Comparison of ENCODE assay signal across 6 cellular contexts in the genomic region with DNA sequence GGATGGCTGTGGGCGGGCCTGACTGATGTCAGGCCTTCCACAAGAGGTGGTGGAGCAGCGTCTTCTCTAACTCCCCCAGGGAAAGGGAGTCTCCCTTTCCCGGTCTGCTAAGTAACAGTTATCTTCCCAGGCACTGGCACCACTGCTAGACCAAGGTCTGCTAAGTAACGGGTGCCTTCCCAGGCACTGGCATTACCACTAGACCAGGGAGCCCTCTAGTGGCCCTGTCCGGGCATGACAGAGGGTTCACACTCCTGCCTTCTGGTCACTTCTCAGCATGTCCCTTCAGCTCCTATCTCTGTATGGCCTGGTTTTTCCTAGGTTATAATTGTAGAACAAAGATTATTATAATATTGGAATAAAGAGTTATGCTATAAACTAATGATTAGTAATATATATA. TPM values are rescaled to one million over a fixed set of nuclear protein-coding genes. Genes with fewer than 3 reads are reported as not detected.
DNase-seq lines count a peak whose midpoint lies in the region; ATAC-seq, FAIRE-seq and TF ChIP-seq lines count a peak whose summit lies in the region.
"Not testable (repeated sequence)": the region's sequence is repeated elsewhere in the genome, so short reads cannot be mapped to it uniquely, and the experiment has no call there.

No MANE protein-coding gene starts in this region.

- H3K9me3 Mint-ChIP-seq in activated CD4-positive, alpha-beta memory T cell treated with anti-CD3 and anti-CD28 coated beads, Interleukin-2, amount 10 ng/mL, durations not matched to agents 7 days and 5 days, result not testable (repeated sequence)

- not testable (repeated sequence) for H3K4me3 ChIP-seq in endothelial cell of umbilical vein (replicated peaks in 1 of 3; ENCODE audit: insufficient read depth in 1 of 3, low read depth in 1 of 3, low read length in 3 of 3); prostate gland

- peaks cover 37% of the 10 kb centered on the region for H3K36me3 Mint-ChIP-seq in activated CD4-positive, alpha-beta memory T cell treated with anti-CD3 and anti-CD28 coated beads, Interleukin-2, amount 10 ng/mL, durations not matched to agents 7 days and 5 days (ENCODE audit: low read depth)

- H3K9ac ChIP-seq in endothelial cell of umbilical vein (replicated peaks; ENCODE audit: extremely low read depth, insufficient read depth, low read length), result not testable (repeated sequence)

- dilution Hi-C loops in endothelial cell of umbilical vein (cut with MboI; ENCODE audit: extremely low pct_ligation_motif_present, low sequenced_read_pairs), result not testable (repeated sequence)

- WGBS in prostate gland, result 0% methylated on average over 1 of the region's 5 CpGs

- not testable (repeated sequence) for H3K4me2 ChIP-seq in endothelial cell of umbilical vein (ENCODE audit: insufficient read depth, low read length)

- not testable (repeated sequence) for H3K36me3 ChIP-seq in endothelial cell of umbilical vein (ENCODE audit: control insufficient read depth in 2 of 2, extremely low read depth in 1 of 2, insufficient read depth in 2 of 2, low read length in 2 of 2); prostate gland

- not testable (repeated sequence) for H3K27me3 ChIP-seq in endothelial cell of umbilical vein (ENCODE audit: control insufficient read depth in 2 of 2, insufficient read depth in 2 of 2, low read length in 2 of 2); prostate gland (replicated peaks; ENCODE audit: insufficient read depth)

- TF ChIP-seq CTCF in endothelial cell of umbilical vein (IDR thresholded peaks at IDR 0.05; ENCODE audit: extremely low read depth in 1 of 2, insufficient read depth in 1 of 2, low read depth in 1 of 2, low read length in 2 of 2) (peak in 1 of 2 donors; percentile 46), prostate gland (IDR thresholded peaks at IDR 0.05) (peak in 3 of 4 experiments; percentile 17 to 54 (median 38))

- not testable (repeated sequence) for H3K9me3 ChIP-seq in endothelial cell of umbilical vein (replicated peaks; ENCODE audit: control insufficient read depth, insufficient read depth, low read length); prostate gland

- BruUV-seq in endothelial cell of umbilical vein (replicated peaks; lab: Mats Ljungman, UMichigan), result not testable (repeated sequence)

- intact Hi-C loops in endothelial cell of umbilical vein (cut with micrococcal nuclease), result loop anchor here (2.0 kb wide), 1 partner anchor 127 kb away; no protein-coding TSS in a partner anchor
- intact Hi-C loops in prostate gland (cut with DNase I), result not testable (repeated sequence)

- H3K27ac ChIP-seq in endothelial cell of umbilical vein (ENCODE audit: insufficient read depth, low read depth, low read length); prostate gland: not testable (repeated sequence)

- peak overlapping the region; percentile 81 for H3K4me3 Mint-ChIP-seq in activated CD4-positive, alpha-beta memory T cell treated with anti-CD3 and anti-CD28 coated beads, Interleukin-2, amount 10 ng/mL, durations not matched to agents 7 days and 5 days

- H2AFZ ChIP-seq in endothelial cell of umbilical vein (ENCODE audit: low read depth, low read length), result not testable (repeated sequence)

- not testable (repeated sequence) for H4K20me1 ChIP-seq in endothelial cell of umbilical vein (replicated peaks; ENCODE audit: control insufficient read depth, extremely low read depth, insufficient read depth, low read length)

- DNase-seq in Ammon's horn (ENCODE audit: low spot score) (peak; percentile 61), NCI-H2196 (lab: John Stamatoyannopoulos, UW; ENCODE audit: unreplicated experiment) (peak; percentile 68), endothelial cell of umbilical vein (ENCODE audit: low read depth, low spot score) (peak; percentile 41), prostate gland (ENCODE audit: low spot score) (peak; percentile 80)
- peak; percentile 86 for DNase-seq in activated CD4-positive, alpha-beta memory T cell treated with anti-CD3 and anti-CD28 coated beads, Interleukin-2, amount 10 ng/mL, durations not matched to agents 7 days and 5 days

- peaks cover 54% of the 10 kb centered on the region for H3K4me1 Mint-ChIP-seq in activated CD4-positive, alpha-beta memory T cell treated with anti-CD3 and anti-CD28 coated beads, Interleukin-2, amount 10 ng/mL, durations not matched to agents 7 days and 5 days

- H3K9me1 ChIP-seq in endothelial cell of umbilical vein (replicated peaks; ENCODE audit: control insufficient read depth, extremely low read depth, insufficient read depth, low read length), result not testable (repeated sequence)

- not testable (repeated sequence) for H3K4me1 ChIP-seq in endothelial cell of umbilical vein (ENCODE audit: control insufficient read depth, extremely low read depth, insufficient read depth, low read length); prostate gland (replicated peaks)

- peak; percentile 92 for FAIRE-seq in endothelial cell of umbilical vein (lab: Jason Lieb, UNC)

- CTCF ChIA-PET in activated CD4-positive, alpha-beta memory T cell treated with anti-CD3 and anti-CD28 coated beads, Interleukin-2, amount 10 ng/mL, durations not matched to agents 7 days and 5 days (lab: Charles Lee), result interaction anchor here (0.6 to 4.4 kb wide), 22 partner anchors 8 to 210 kb away, joined by 3 to 64 read pairs (median 4); partner anchors contain the start of genes AP4M1, GPC2, LAMTOR4 and MBLAC1
- CTCF ChIA-PET in endothelial cell of umbilical vein (lab: Charles Lee), result interaction anchor here (0.8 to 3.7 kb wide), 4 partner anchors 18 to 88 kb away, joined by 4 to 79 read pairs (median 4); partner anchors contain the start of gene LAMTOR4

- POLR2A ChIA-PET in activated CD4-positive, alpha-beta memory T cell treated with anti-CD3 and anti-CD28 coated beads, Interleukin-2, amount 10 ng/mL, durations not matched to agents 7 days and 5 days (lab: Charles Lee), result interaction anchor here (0.7 to 6.5 kb wide), 10 partner anchors 8 to 488 kb away, joined by 3 to 35 read pairs (median 5); partner anchors contain the start of genes LAMTOR4, MEPCE, POP7 and ZCWPW1
- POLR2A ChIA-PET in endothelial cell of umbilical vein (lab: Charles Lee), result not testable (repeated sequence)

- TF ChIP-seq POLR2A in endothelial cell of umbilical vein (IDR thresholded peaks at IDR 0.05; ENCODE audit: low read depth, low read length); prostate gland (IDR thresholded peaks at IDR 0.05): not testable (repeated sequence)

- not testable (repeated sequence) for H3K27me3 Mint-ChIP-seq in activated CD4-positive, alpha-beta memory T cell treated with anti-CD3 and anti-CD28 coated beads, Interleukin-2, amount 10 ng/mL, durations not matched to agents 7 days and 5 days

- peak overlapping the region; percentile 95 for H3K27ac Mint-ChIP-seq in activated CD4-positive, alpha-beta memory T cell treated with anti-CD3 and anti-CD28 coated beads, Interleukin-2, amount 10 ng/mL, durations not matched to agents 7 days and 5 days

- peak; percentile 3 for ATAC-seq in GM21619 (IDR thresholded peaks at IDR 0.05; ENCODE audit: unreplicated experiment)

- not testable (repeated sequence) for H3K79me2 ChIP-seq in endothelial cell of umbilical vein (ENCODE audit: control insufficient read depth, insufficient read depth, low read length)

RNA-seq across cellular contexts. Expression of gene PVRIG, which starts 1.8 kb away (rescaled TPM):
- total RNA-seq in activated CD4-positive, alpha-beta memory T cell treated with anti-CD3 and anti-CD28 coated beads, Interleukin-2, amount 10 ng/mL, durations not matched to agents 7 days and 5 days, result 10 to 100 TPM; 70.5 to 71.8 TPM
- total RNA-seq in endothelial cell of umbilical vein, result 0.80 TPM in 1 of 2 replicates, not detected in the other
- polyA plus RNA-seq in endothelial cell of umbilical vein, result not detected in 2 replicates
- polyA plus RNA-seq in endothelial cell of umbilical vein (2011; cell fraction: cytosol; rRNA removed), result not detected in 2 replicates
- polyA plus RNA-seq in endothelial cell of umbilical vein (2011; cell fraction: nucleus; rRNA removed), result not detected in 2 replicates
- 1.6 and 2.1 TPM in 2 replicates for polyA plus RNA-seq in endothelial cell of umbilical vein (2012)
- not detected in 2 replicates for polyA minus RNA-seq in endothelial cell of umbilical vein
- not detected for polyA minus RNA-seq in endothelial cell of umbilical vein (2011; cell fraction: cytosol; rRNA and poly(A)+ RNA removed)
- polyA minus RNA-seq in endothelial cell of umbilical vein (2011; cell fraction: nucleus; rRNA and poly(A)+ RNA removed), result not detected in 2 replicates
- total RNA-seq in prostate gland, result not detected

RNA-seq across cellular contexts. Expression of gene STAG3, which starts 40.2 kb away (rescaled TPM):
- total RNA-seq in activated CD4-positive, alpha-beta memory T cell treated with anti-CD3 and anti-CD28 coated beads, Interleukin-2, amount 10 ng/mL, durations not matched to agents 7 days and 5 days, result 10 to 100 TPM; 12.9 to 13.1 TPM
- total RNA-seq in endothelial cell of umbilical vein (0.55 and 1.4 TPM in 2 replicates), prostate gland (10 to 100 TPM in 1 of 2 donors, 1 to 10 TPM in 1; 1.8 to 37.6 TPM)
- 0.29 and 0.40 TPM in 2 replicates for polyA plus RNA-seq in endothelial cell of umbilical vein
- 0.16 and 0.22 TPM in 2 replicates for polyA plus RNA-seq in endothelial cell of umbilical vein (2011; cell fraction: cytosol; rRNA removed)
- polyA plus RNA-seq in endothelial cell of umbilical vein (2011; cell fraction: nucleus; rRNA removed), result 2.5 and 2.7 TPM in 2 replicates
- polyA plus RNA-seq in endothelial cell of umbilical vein (2012), result 3.1 TPM in 2 replicates
- polyA minus RNA-seq in endothelial cell of umbilical vein, result 0.81 and 2.1 TPM in 2 replicates
- not detected for polyA minus RNA-seq in endothelial cell of umbilical vein (2011; cell fraction: cytosol; rRNA and poly(A)+ RNA removed)
- polyA minus RNA-seq in endothelial cell of umbilical vein (2011; cell fraction: nucleus; rRNA and poly(A)+ RNA removed), result 1.1 and 1.2 TPM in 2 replicates

RNA-seq across cellular contexts. Expression of gene GPC2, which starts 40.8 kb away (rescaled TPM):
- total RNA-seq in activated CD4-positive, alpha-beta memory T cell treated with anti-CD3 and anti-CD28 coated beads, Interleukin-2, amount 10 ng/mL, durations not matched to agents 7 days and 5 days, result 1 to 10 TPM; 3.8 to 4.8 TPM
- total RNA-seq in endothelial cell of umbilical vein (17.5 and 20.9 TPM in 2 replicates), prostate gland (1 to 10 TPM; 1.7 to 2.8 TPM)
- polyA plus RNA-seq in endothelial cell of umbilical vein, result 9.2 and 10.7 TPM in 2 replicates
- polyA plus RNA-seq in endothelial cell of umbilical vein (2011; cell fraction: cytosol; rRNA removed), result 2.4 and 4.7 TPM in 2 replicates
- 66.7 and 78.9 TPM in 2 replicates for polyA plus RNA-seq in endothelial cell of umbilical vein (2011; cell fraction: nucleus; rRNA removed)
- polyA plus RNA-seq in endothelial cell of umbilical vein (2012), result 8.5 TPM in 2 replicates
- polyA minus RNA-seq in endothelial cell of umbilical vein, result 6.0 and 7.7 TPM in 2 replicates
- polyA minus RNA-seq in endothelial cell of umbilical vein (2011; cell fraction: cytosol; rRNA and poly(A)+ RNA removed), result 0.82 TPM
- polyA minus RNA-seq in endothelial cell of umbilical vein (2011; cell fraction: nucleus; rRNA and poly(A)+ RNA removed), result 18.7 and 20.9 TPM in 2 replicates

RNA-seq across cellular contexts. Expression of gene GAL3ST4, which starts 49.5 kb away (rescaled TPM):
- total RNA-seq in activated CD4-positive, alpha-beta memory T cell treated with anti-CD3 and anti-CD28 coated beads, Interleukin-2, amount 10 ng/mL, durations not matched to agents 7 days and 5 days, result 1 to 10 TPM; 2.4 to 2.7 TPM
- total RNA-seq in endothelial cell of umbilical vein (6.6 and 7.9 TPM in 2 replicates), prostate gland (10 to 100 TPM in 1 of 2 donors, 1 to 10 TPM in 1; 4.1 to 10.2 TPM)
- polyA plus RNA-seq in endothelial cell of umbilical vein, result 14.6 and 16.7 TPM in 2 replicates
- polyA plus RNA-seq in endothelial cell of umbilical vein (2011; cell fraction: cytosol; rRNA removed), result 8.5 and 8.6 TPM in 2 replicates
- 13.4 and 13.8 TPM in 2 replicates for polyA plus RNA-seq in endothelial cell of umbilical vein (2011; cell fraction: nucleus; rRNA removed)
- polyA plus RNA-seq in endothelial cell of umbilical vein (2012), result 6.1 and 7.6 TPM in 2 replicates
- polyA minus RNA-seq in endothelial cell of umbilical vein, result 8.4 and 9.6 TPM in 2 replicates
- polyA minus RNA-seq in endothelial cell of umbilical vein (2011; cell fraction: cytosol; rRNA and poly(A)+ RNA removed), result not detected
- 2.5 and 3.1 TPM in 2 replicates for polyA minus RNA-seq in endothelial cell of umbilical vein (2011; cell fraction: nucleus; rRNA and poly(A)+ RNA removed)

RNA-seq across cellular contexts. Expression of gene TRAPPC14, which starts 59.4 kb away (rescaled TPM):
- total RNA-seq in activated CD4-positive, alpha-beta memory T cell treated with anti-CD3 and anti-CD28 coated beads, Interleukin-2, amount 10 ng/mL, durations not matched to agents 7 days and 5 days, result 10 to 100 TPM; 37.8 to 41.2 TPM
- total RNA-seq in endothelial cell of umbilical vein (23.0 and 24.0 TPM in 2 replicates), prostate gland (10 to 100 TPM; 21.2 to 43.4 TPM)
- 13.3 and 15.6 TPM in 2 replicates for polyA plus RNA-seq in endothelial cell of umbilical vein
- polyA plus RNA-seq in endothelial cell of umbilical vein (2011; cell fraction: cytosol; rRNA removed), result 4.8 and 6.4 TPM in 2 replicates
- polyA plus RNA-seq in endothelial cell of umbilical vein (2011; cell fraction: nucleus; rRNA removed), result 33.0 and 43.5 TPM in 2 replicates
- 11.5 and 14.8 TPM in 2 replicates for polyA plus RNA-seq in endothelial cell of umbilical vein (2012)
- 7.4 and 10.9 TPM in 2 replicates for polyA minus RNA-seq in endothelial cell of umbilical vein
- 2.5 TPM for polyA minus RNA-seq in endothelial cell of umbilical vein (2011; cell fraction: cytosol; rRNA and poly(A)+ RNA removed)
- polyA minus RNA-seq in endothelial cell of umbilical vein (2011; cell fraction: nucleus; rRNA and poly(A)+ RNA removed), result 12.8 and 15.9 TPM in 2 replicates

Comparison
In these comparisons a context has a peak if more than half of its experiments do, and no peak if none do; other contexts are left out.
1. RNA of gene PVRIG, which starts 1.8 kb away (total RNA-seq): 70.5 to 71.8 TPM in activated CD4-positive, alpha-beta memory T cell treated with anti-CD3 and anti-CD28 coated beads, Interleukin-2, amount 10 ng/mL, durations not matched to agents 7 days and 5 days; 0.80 TPM in endothelial cell of umbilical vein and not detected in prostate gland; every median in the first group is over 10 times any median in the second.
2. Peak in every context shown above with its lines, with median percentiles within 50 percentile points of each other: DNase-seq.